ENCODE assay signal across 2 cellular contexts in the genomic region with DNA sequence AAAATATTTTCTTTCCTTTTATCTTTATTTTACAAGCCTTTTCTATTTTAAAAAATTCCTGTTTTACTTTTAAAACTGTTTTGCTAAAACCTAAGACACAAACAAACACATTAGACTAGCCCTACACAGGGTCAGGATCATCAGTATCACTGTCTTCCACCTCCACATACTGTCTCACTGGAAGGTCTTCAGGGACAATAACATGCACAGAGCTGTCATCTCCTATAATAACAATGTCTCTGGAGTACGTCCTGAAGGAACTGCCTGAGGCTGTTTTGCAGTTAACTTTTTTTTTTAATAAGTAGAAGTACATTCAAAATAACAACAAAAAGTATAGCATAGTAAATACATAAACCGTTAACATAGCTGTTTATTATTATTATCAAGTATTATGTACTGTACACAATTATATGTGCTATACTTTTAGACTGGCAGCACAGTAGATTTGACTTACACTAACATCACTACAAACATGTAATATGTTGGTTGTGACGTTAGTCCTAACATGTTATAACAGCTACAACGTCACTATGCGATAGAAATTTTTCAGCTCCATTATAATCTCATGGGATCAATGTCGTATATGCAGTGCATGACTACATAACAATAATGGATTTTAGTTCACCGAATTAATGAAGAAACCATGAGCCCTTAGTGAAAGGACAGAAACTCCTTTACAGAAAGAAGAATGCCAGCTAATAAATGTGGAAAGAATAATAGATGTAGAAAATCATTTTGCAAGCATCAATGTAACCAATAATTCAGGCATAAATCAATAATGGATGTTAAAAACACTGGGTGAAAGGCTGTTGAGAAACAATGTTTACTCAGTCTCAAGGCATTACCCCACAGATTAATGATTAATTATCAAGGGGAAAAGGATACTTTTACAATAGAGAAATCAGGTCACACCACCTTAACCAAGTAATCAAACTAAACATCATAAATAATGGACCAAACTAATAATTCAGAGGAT.
TF ChIP-seq lines count a peak whose summit lies in the region.

No MANE protein-coding gene starts in this region.

TF ChIP-seq in SK-N-SH treated with all-trans-retinoic acid at 6 μM for 48 hours, 23 proteins besides CTCF, POLR2A, EP300 and RAD21:
- TF ChIP-seq POU6F1 (CRISPR knock-in tag; IDR thresholded peaks at IDR 0.05; ENCODE audit: borderline replicate concordance, low read depth) (no peak), CREB5 (CRISPR knock-in tag; IDR thresholded peaks at IDR 0.05; ENCODE audit: low read depth) (no peak), ZNF8 (CRISPR knock-in tag; IDR thresholded peaks at IDR 0.05) (no peak)

TF ChIP-seq in SK-N-SH, 30 proteins besides CTCF, POLR2A, EP300 and RAD21:
- TF ChIP-seq CHD2 (IDR thresholded peaks at IDR 0.05; ENCODE audit: low read length, partially characterized antibody): no peak
